In genomic region chr11:104165014-104165413, GRCh38 we compare ENCODE assay signal across 21 cellular contexts. TPM values are rescaled to one million over a fixed set of nuclear protein-coding genes. Genes with fewer than 3 reads are reported as not detected.
DNase-seq lines count a peak whose midpoint lies in the region; ATAC-seq, FAIRE-seq and TF ChIP-seq lines count a peak whose summit lies in the region.
"Had no signal": no experiment of that assay in that cellular context is flagged by ENCODE, and none has a peak within 500 bp of the region (broad histone marks: within the 10 kb centered on the region; RNA-seq: fewer than 3 reads in every experiment).

No MANE protein-coding gene starts in this region.

- intact Hi-C loops in upper lobe of right lung (cut with DNase I), result no loop called here

- H3K27ac ChIP-seq in HUES6 (ENCODE audit: low read depth, low read length) (no peak overlapping the region), astrocyte (ENCODE audit: low read depth, low read length) (no peak overlapping the region), upper lobe of right lung (no peak overlapping the region)
- H3K27ac ChIP-seq: RWPE1, sigmoid colon had no signal

- no peaks in the 10 kb centered on the region for H3K27me3 ChIP-seq in HUES6 (ENCODE audit: control insufficient read depth, insufficient read depth, low read length)
- H3K27me3 ChIP-seq in astrocyte (ENCODE audit: insufficient read depth, low read length), result no peaks in the 10 kb centered on the region
- H3K27me3 ChIP-seq in upper lobe of right lung, result no peaks in the 10 kb centered on the region

- H3K27me3 Mint-ChIP-seq in astrocyte (ENCODE audit: low read depth, unreplicated experiment) (no peaks in the 10 kb centered on the region), mesothelial cell of epicardium (ENCODE audit: low read depth) (no peaks in the 10 kb centered on the region)

- H3K9me3 Mint-ChIP-seq in astrocyte (ENCODE audit: unreplicated experiment) (no peaks in the 10 kb centered on the region), mesothelial cell of epicardium (no peaks in the 10 kb centered on the region)
- H3K9me3 Mint-ChIP-seq: activated naive CD4-positive, alpha-beta T cell treated with anti-CD3 and anti-CD28 coated beads, Interleukin-2, amount 50 U/mL, for 24 hours; CD8-positive, alpha-beta memory T cell; HFFc6 had no signal

- peaks cover 5% of the 10 kb centered on the region; the same call in 1 of the 2 replicates for H3K4me1 ChIP-seq in HUES6 (ENCODE audit: control insufficient read depth, insufficient read depth, low read length)
- H3K4me1 ChIP-seq in astrocyte (ENCODE audit: insufficient read depth, low read length), result peaks cover 6% of the 10 kb centered on the region
- no peaks in the 10 kb centered on the region for H3K4me1 ChIP-seq in upper lobe of right lung

- H3K36me3 ChIP-seq in HUES6 (ENCODE audit: control insufficient read depth, insufficient read depth, low read length) (no peaks in the 10 kb centered on the region), astrocyte (ENCODE audit: insufficient read depth, low read length) (no peaks in the 10 kb centered on the region), upper lobe of right lung (no peaks in the 10 kb centered on the region)
- H3K36me3 ChIP-seq: sigmoid colon had no signal

- DNase-seq in astrocyte (ENCODE audit: low read depth) (no peak), mesothelial cell of epicardium (ENCODE audit: low spot score in 2 of 2, unreplicated experiment in 2 of 2) (no peak), upper lobe of right lung (no peak), DMS153 (lab: John Stamatoyannopoulos, UW) (no peak), globus pallidus (ENCODE audit: low spot score) (no peak)
- DNase-seq in effector CD8-positive, alpha-beta T cell (lab: John Stamatoyannopoulos, UW), result no peak
- DNase-seq: activated CD4-positive, alpha-beta T cell treated with anti-CD3 and anti-CD28 coated beads, Interleukin-2, amount 50 U/mL, for 1 hour; aorta; CD8-positive, alpha-beta memory T cell; cerebellar nuclear complex; DMS79; erythroblast; foreskin fibroblast; HFFc6; NCI-H146; sigmoid colon; SK-N-SH; T-helper 2 cell had no signal

- no peaks in the 10 kb centered on the region for H3K79me2 ChIP-seq in astrocyte (ENCODE audit: insufficient read depth, low read length)

- no peaks in the 10 kb centered on the region for H3K36me3 Mint-ChIP-seq in astrocyte (ENCODE audit: low read depth, unreplicated experiment)
- no peaks in the 10 kb centered on the region for H3K36me3 Mint-ChIP-seq in mesothelial cell of epicardium
- H3K36me3 Mint-ChIP-seq: activated naive CD4-positive, alpha-beta T cell treated with anti-CD3 and anti-CD28 coated beads, Interleukin-2, amount 50 U/mL, for 24 hours; CD8-positive, alpha-beta memory T cell had no signal

- H3K27ac Mint-ChIP-seq in astrocyte (ENCODE audit: unreplicated experiment), result no peak overlapping the region
- no peak overlapping the region for H3K27ac Mint-ChIP-seq in mesothelial cell of epicardium
- H3K27ac Mint-ChIP-seq: activated naive CD4-positive, alpha-beta T cell treated with anti-CD3 and anti-CD28 coated beads, Interleukin-2, amount 50 U/mL, for 24 hours; HFFc6 had no signal

- H3K4me3 ChIP-seq in HUES6 (ENCODE audit: low read depth, low read length), result peak overlapping the region; percentile 94
- H3K4me3 ChIP-seq in astrocyte (ENCODE audit: insufficient read depth, low read depth, low read length), result no peak overlapping the region
- H3K4me3 ChIP-seq in upper lobe of right lung, result no peak overlapping the region

- H3K4me3 Mint-ChIP-seq in astrocyte (ENCODE audit: unreplicated experiment) (peak overlapping the region; percentile 9), mesothelial cell of epicardium (peak overlapping the region; percentile 13)
- H3K4me3 Mint-ChIP-seq: activated naive CD4-positive, alpha-beta T cell treated with anti-CD3 and anti-CD28 coated beads, Interleukin-2, amount 50 U/mL, for 24 hours had no signal

- TF ChIP-seq CTCF in astrocyte (IDR thresholded peaks at IDR 0.05; ENCODE audit: insufficient read depth, low read depth, low read length) (no peak), mesothelial cell of epicardium (IDR thresholded peaks at IDR 0.05; ENCODE audit: unreplicated experiment) (no peak), upper lobe of right lung (IDR thresholded peaks at IDR 0.05) (no peak)

- no peak for FAIRE-seq in astrocyte (lab: Jason Lieb, UNC)

- H4K20me1 ChIP-seq in astrocyte (ENCODE audit: insufficient read depth, low read length), result no peaks in the 10 kb centered on the region

- no peak overlapping the region for H3K4me2 ChIP-seq in astrocyte (ENCODE audit: low read length)

- H3K4me1 Mint-ChIP-seq in astrocyte (ENCODE audit: low read depth, unreplicated experiment) (no peaks in the 10 kb centered on the region), mesothelial cell of epicardium (peaks cover 19% of the 10 kb centered on the region)

- peak overlapping the region; percentile 31 for H2AFZ ChIP-seq in astrocyte (ENCODE audit: low read depth, low read length)

- H3K9me3 ChIP-seq in HUES6 (ENCODE audit: control insufficient read depth, insufficient read depth, low read depth, low read length), result no peaks in the 10 kb centered on the region
- no peaks in the 10 kb centered on the region for H3K9me3 ChIP-seq in astrocyte (ENCODE audit: insufficient read depth, low read depth, low read length)
- H3K9me3 ChIP-seq in upper lobe of right lung, result no peaks in the 10 kb centered on the region
- H3K9me3 ChIP-seq: sigmoid colon, SK-N-SH had no signal

- ATAC-seq in upper lobe of right lung, result peak; percentile 18

- no peak overlapping the region for H3K9ac ChIP-seq in HUES6 (ENCODE audit: low read length)
- no peak overlapping the region for H3K9ac ChIP-seq in astrocyte (ENCODE audit: low read length)

RNA-seq across cellular contexts. Expression of gene PDGFD, which starts 1.1 kb away (rescaled TPM):
- total RNA-seq in astrocyte, result 2.1 and 2.6 TPM in 2 replicates
- 28.0 to 32.2 TPM (median 29.1 TPM) in 3 replicates for total RNA-seq in mesothelial cell of epicardium
- total RNA-seq in upper lobe of right lung, result 5.0 TPM
